14 cellular contexts compared by ENCODE assay signal in genomic region chr4:107760281-107760947, GRCh38.
DNase-seq lines count a peak whose midpoint lies in the region; TF ChIP-seq lines count a peak whose summit lies in the region.
"Had no signal": no experiment of that assay in that cellular context is flagged by ENCODE, and none has a peak within 500 bp of the region (broad histone marks: within the 10 kb centered on the region; RNA-seq: fewer than 3 reads in every experiment).

No MANE protein-coding gene starts in this region.

- peak; percentile 11 for TF ChIP-seq CTCF in AG09309 (IDR thresholded peaks at IDR 0.05; ENCODE audit: control insufficient read depth, insufficient read depth, low read depth, low read length, missing control alignments)

- DNase-seq in AG09309 (ENCODE audit: low read depth) (no peak), T47D (ENCODE audit: low read depth in 1 of 2, low spot score in 1 of 2) (peak; percentile 2 to 72), left kidney (ENCODE audit: low read depth, low spot score) (peak; percentile 10), iPS-NIHi11 (ENCODE audit: low spot score) (no peak), DMS 273 treated with DMSO at 0.1 percent for 48 hours (lab: John Stamatoyannopoulos, UW) (no peak), NCI-H1436 (lab: John Stamatoyannopoulos, UW) (no peak)
- DNase-seq in central memory CD4-positive, alpha-beta T cell = no peak
- DNase-seq: activated CD4-positive, alpha-beta T cell treated with anti-CD3 and anti-CD28 coated beads, Interleukin-2, amount 50 U/mL, for 4 hours; activated naive CD4-positive, alpha-beta T cell treated with anti-CD3 and anti-CD28 coated beads for 36 hours; CD4-positive, CD25-positive, alpha-beta regulatory T cell; effector CD4-positive, alpha-beta T cell had no signal

- no peak overlapping the region for H3K4me3 ChIP-seq in AG09309 (ENCODE audit: control insufficient read depth, low read depth, low read length)
- H3K4me3 ChIP-seq: SK-N-MC, vagina had no signal

- no peak for TF ChIP-seq EP300 in Ishikawa (IDR thresholded peaks at IDR 0.05; ENCODE audit: borderline replicate concordance)

- in situ Hi-C loops in T47D (cut with HindIII; ENCODE audit: low pct_unique_long_range_greater_than_20kb, low sequenced_read_pairs) = no loop called here

- peak; percentile 24 for TF ChIP-seq RAD21 in Ishikawa (IDR thresholded peaks at IDR 0.05; ENCODE audit: low read depth)

TF ChIP-seq in Ishikawa, 13 proteins besides CTCF, POLR2A, EP300 and RAD21:
- TF ChIP-seq EGR1 (IDR thresholded peaks at IDR 0.05) (no peak), ZBTB7A (IDR thresholded peaks at IDR 0.05; ENCODE audit: low read depth) (no peak), CEBPB (IDR thresholded peaks at IDR 0.05) (no peak), MAX (IDR thresholded peaks at IDR 0.05) (no peak), USF1 (IDR thresholded peaks at IDR 0.05) (no peak), YY1 (IDR thresholded peaks at IDR 0.05; ENCODE audit: low read depth) (no peak), TAF1 (IDR thresholded peaks at IDR 0.05; ENCODE audit: low read depth) (no peak), FOXM1 (IDR thresholded peaks at IDR 0.05; ENCODE audit: borderline replicate concordance, low read depth) (no peak), TCF12 (IDR thresholded peaks at IDR 0.05; ENCODE audit: low read depth) (no peak), CREB1 (IDR thresholded peaks at IDR 0.05; ENCODE audit: low read depth) (no peak), TEAD4 (IDR thresholded peaks at IDR 0.05) (no peak), NFIC (IDR thresholded peaks at IDR 0.05) (no peak), REST (IDR thresholded peaks at IDR 0.05; ENCODE audit: low read depth) (no peak)

Comparison
In these comparisons a context has a peak if more than half of its experiments do, and no peak if none do; other contexts are left out.
1. DNase-seq: peak in T47D (2 of 2) and left kidney (single experiment); none in AG09309 (single experiment), iPS-NIHi11 (single experiment), central memory CD4-positive, alpha-beta T cell (single experiment), DMS 273 treated with DMSO at 0.1 percent for 48 hours (single experiment) and NCI-H1436 (single experiment).